Comparison of ENCODE assay signal across 19 cellular contexts in the genomic region with DNA sequence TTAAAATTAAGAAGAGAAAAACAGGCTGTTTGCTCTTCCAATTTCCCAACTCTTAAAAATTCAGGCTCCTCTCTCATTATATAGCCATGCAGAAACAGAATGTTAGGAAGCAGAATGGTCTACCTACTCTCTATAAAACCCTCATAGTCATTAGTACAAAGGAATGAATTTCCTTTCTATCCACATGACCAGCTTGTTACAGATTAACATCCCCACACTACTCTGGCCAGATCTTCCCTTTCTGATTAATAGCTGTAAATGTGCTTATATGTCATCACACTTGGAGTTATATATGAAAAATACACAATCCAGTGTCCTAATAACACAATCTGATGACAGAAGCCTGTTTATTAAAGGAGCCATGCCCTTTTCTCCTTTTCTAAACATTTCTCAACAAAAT.
"Had no signal": no experiment of that assay in that cellular context is flagged by ENCODE, and none has a peak within 500 bp of the region (broad histone marks: within the 10 kb centered on the region; RNA-seq: fewer than 3 reads in every experiment).

No MANE protein-coding gene starts in this region.

- H3K4me1 ChIP-seq: foreskin keratinocyte, lower lobe of right lung, prostate gland, right atrium auricular region, upper lobe of right lung had no signal

- H3K27me3 Mint-ChIP-seq: activated B cell treated with CpG ODN at 0.5 μM for 24 hours; activated naive CD4-positive, alpha-beta T cell treated with anti-CD3 and anti-CD28 coated beads, Interleukin-2, amount 10 ng/mL, durations not matched to agents 7 days and 5 days; activated naive CD8-positive, alpha-beta T cell treated with anti-CD3 and anti-CD28 coated beads, Interleukin-2, amount 50 U/mL, for 24 hours; naive thymus-derived CD8-positive, alpha-beta T cell had no signal

- DNase-seq: activated B cell treated with CpG ODN at 0.5 μM for 24 hours; activated CD4-positive, alpha-beta T cell treated with anti-CD3 and anti-CD28 coated beads for 4 hours; activated CD4-positive, alpha-beta T cell treated with anti-CD3 and anti-CD28 coated beads, Interleukin-2, amount 50 U/mL, for 48 hours; activated effector memory CD4-positive, alpha-beta T cell treated with anti-CD3 and anti-CD28 coated beads, Interleukin-2, amount 50 U/mL, for 16 hours; activated naive CD4-positive, alpha-beta T cell treated with anti-CD3 and anti-CD28 coated beads, Interleukin-2, amount 10 ng/mL, durations not matched to agents 7 days and 5 days; activated naive CD8-positive, alpha-beta T cell treated with anti-CD3 and anti-CD28 coated beads, Interleukin-2, amount 50 U/mL, for 24 hours; anterior cingulate cortex; foreskin keratinocyte; immature natural killer cell; lower lobe of right lung; naive thymus-derived CD8-positive, alpha-beta T cell; stimulated activated CD4-positive, alpha-beta T cell treated with anti-CD3 and anti-CD28 coated beads, Interleukin-4, amount 100 ng/mL, for 24 hours; stimulated activated naive CD8-positive, alpha-beta T cell treated with anti-CD3 and anti-CD28 coated beads, Interleukin-15, Interleukin-2, amounts not matched to agents 100 U/mL and 50 U/mL, for 24 hours; T1000; upper lobe of right lung had no signal

- H3K4me3 Mint-ChIP-seq: activated B cell treated with CpG ODN at 0.5 μM for 24 hours; activated naive CD4-positive, alpha-beta T cell treated with anti-CD3 and anti-CD28 coated beads, Interleukin-2, amount 10 ng/mL, durations not matched to agents 7 days and 5 days; activated naive CD8-positive, alpha-beta T cell treated with anti-CD3 and anti-CD28 coated beads, Interleukin-2, amount 50 U/mL, for 24 hours; brain; immature natural killer cell; naive thymus-derived CD8-positive, alpha-beta T cell; T-helper 1 cell treated with Interleukin-12 subunit alpha and Interleukin-12 subunit beta and Interleukin-4 antibody, amounts not matched to agents 30 μg/mL and 1 μg/mL, for 36 hours had no signal

- H3K9me3 Mint-ChIP-seq: activated B cell treated with CpG ODN at 0.5 μM for 24 hours; activated naive CD4-positive, alpha-beta T cell treated with anti-CD3 and anti-CD28 coated beads, Interleukin-2, amount 10 ng/mL, durations not matched to agents 7 days and 5 days; activated naive CD8-positive, alpha-beta T cell treated with anti-CD3 and anti-CD28 coated beads, Interleukin-2, amount 50 U/mL, for 24 hours; brain; immature natural killer cell; naive thymus-derived CD8-positive, alpha-beta T cell; T-helper 1 cell treated with Interleukin-12 subunit alpha and Interleukin-12 subunit beta and Interleukin-4 antibody, amounts not matched to agents 30 μg/mL and 1 μg/mL, for 36 hours had no signal

- H3K36me3 ChIP-seq: prostate gland had no signal

- H3K4me3 ChIP-seq: lower lobe of right lung, prostate gland, right atrium auricular region, upper lobe of right lung had no signal

- H3K36me3 Mint-ChIP-seq: brain had no signal

- H3K27ac Mint-ChIP-seq: activated B cell treated with CpG ODN at 0.5 μM for 24 hours; activated naive CD4-positive, alpha-beta T cell treated with anti-CD3 and anti-CD28 coated beads, Interleukin-2, amount 10 ng/mL, durations not matched to agents 7 days and 5 days; activated naive CD8-positive, alpha-beta T cell treated with anti-CD3 and anti-CD28 coated beads, Interleukin-2, amount 50 U/mL, for 24 hours; naive thymus-derived CD8-positive, alpha-beta T cell; T-helper 1 cell treated with Interleukin-12 subunit alpha and Interleukin-12 subunit beta and Interleukin-4 antibody, amounts not matched to agents 30 μg/mL and 1 μg/mL, for 36 hours had no signal

- H3K27me3 ChIP-seq: foreskin keratinocyte, right atrium auricular region, upper lobe of right lung had no signal

- ATAC-seq: activated naive CD8-positive, alpha-beta T cell treated with anti-CD3 and anti-CD28 coated beads, Interleukin-2, amount 50 U/mL, for 24 hours; foreskin keratinocyte; lower lobe of right lung; naive thymus-derived CD8-positive, alpha-beta T cell; stimulated activated naive CD8-positive, alpha-beta T cell treated with anti-CD3 and anti-CD28 coated beads, Interleukin-15, Interleukin-2, amounts not matched to agents 100 U/mL and 50 U/mL, for 24 hours; upper lobe of right lung had no signal

- H3K27ac ChIP-seq: foreskin keratinocyte, lower lobe of right lung, prostate gland, right atrium auricular region, upper lobe of right lung had no signal

- H3K9me3 ChIP-seq: lower lobe of right lung, prostate gland, right atrium auricular region, upper lobe of right lung had no signal

- H3K4me1 Mint-ChIP-seq: activated naive CD8-positive, alpha-beta T cell treated with anti-CD3 and anti-CD28 coated beads, Interleukin-2, amount 50 U/mL, for 24 hours had no signal
